ENCODE assay signal across 15 cellular contexts in the genomic region with DNA sequence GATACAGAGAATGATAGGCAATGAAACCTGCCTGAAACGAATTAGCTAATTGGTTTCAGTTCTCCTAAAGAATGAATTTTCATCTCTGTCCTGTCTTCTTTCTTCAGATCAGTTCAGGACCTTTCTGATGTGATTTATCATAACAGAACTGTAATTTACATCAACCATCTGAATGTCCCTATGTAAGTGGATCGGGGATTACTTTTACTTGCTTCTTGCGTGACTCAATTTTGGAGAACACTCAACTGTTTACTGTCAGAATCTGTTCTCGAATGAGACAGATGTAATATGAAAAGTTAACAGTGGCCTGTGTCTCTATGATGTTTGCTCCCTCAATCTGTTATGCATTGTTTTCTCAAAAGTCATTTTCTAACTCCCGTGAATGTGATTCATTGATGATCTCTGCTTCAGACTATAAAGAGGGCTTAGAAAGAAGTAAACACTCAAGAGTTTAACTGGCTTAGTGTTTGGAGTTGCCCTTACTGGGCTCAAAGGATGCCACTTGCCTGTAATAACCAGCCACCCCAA.
DNase-seq lines count a peak whose midpoint lies in the region; ATAC-seq, FAIRE-seq and TF ChIP-seq lines count a peak whose summit lies in the region.
"Had no signal": no experiment of that assay in that cellular context is flagged by ENCODE, and none has a peak within 500 bp of the region (broad histone marks: within the 10 kb centered on the region; RNA-seq: fewer than 3 reads in every experiment).

No MANE protein-coding gene starts in this region.

- no peak overlapping the region for H3K4me3 ChIP-seq in bronchial epithelial cell (ENCODE audit: low read depth, low read length)
- H3K4me3 ChIP-seq: testis had no signal

- H3K36me3 Mint-ChIP-seq in activated T-cell treated with anti-CD3 and anti-CD28 coated beads, Interleukin-2, amount 50 U/mL, for 72 hours (ENCODE audit: insufficient read depth in 2 of 2), result peaks cover 6 to 10% of the 10 kb centered on the region in 2 donors
- H3K36me3 Mint-ChIP-seq: activated naive CD4-positive, alpha-beta T cell treated with anti-CD3 and anti-CD28 coated beads, Interleukin-2, amount 10 ng/mL, durations not matched to agents 7 days and 5 days had no signal

- peak in 1 of 2 donors; percentile 9 for DNase-seq in activated T-cell treated with anti-CD3 and anti-CD28 coated beads, Interleukin-2, amount 50 U/mL, for 72 hours
- DNase-seq in activated T-cell treated with anti-CD3 and anti-CD28 coated beads, Interleukin-2, amount 50 U/mL, for 48 hours, result no peak
- DNase-seq in bronchial epithelial cell (ENCODE audit: low read depth) (peak; percentile 32), NCI-H226 (no peak)
- no peak for DNase-seq in stimulated activated CD4-positive, alpha-beta T cell treated with anti-CD3 and anti-CD28 coated beads, Interleukin-4, amount 100 ng/mL, for 4 hours
- DNase-seq: activated naive CD4-positive, alpha-beta T cell treated with anti-CD3 and anti-CD28 coated beads, Interleukin-2, amount 10 ng/mL, durations not matched to agents 7 days and 5 days; Calu3; effector CD8-positive, alpha-beta T cell; occipital lobe; SHP77 treated with DMSO at 0.1 percent for 48 hours; testis had no signal

- H3K36me3 ChIP-seq in bronchial epithelial cell (ENCODE audit: control insufficient read depth, insufficient read depth, low read length), result no peaks in the 10 kb centered on the region

- peaks cover 3 to 10% of the 10 kb centered on the region in 2 donors for H3K9me3 Mint-ChIP-seq in activated T-cell treated with anti-CD3 and anti-CD28 coated beads, Interleukin-2, amount 50 U/mL, for 72 hours

- peaks cover 17% of the 10 kb centered on the region for H3K27me3 Mint-ChIP-seq in activated T-cell treated with anti-CD3 and anti-CD28 coated beads, Interleukin-2, amount 50 U/mL, for 72 hours (ENCODE audit: low read depth)

- no peak for TF ChIP-seq CTCF in bronchial epithelial cell (IDR thresholded peaks at IDR 0.05; ENCODE audit: insufficient read depth, low read length, severe bottlenecking)

- ATAC-seq in activated T-cell treated with anti-CD3 and anti-CD28 coated beads, Interleukin-2, amount 50 U/mL, for 72 hours (replicated peaks in 1 of 2), result peak; percentile 87 to 92
- peak; percentile 58 for ATAC-seq in HG02759 (IDR thresholded peaks at IDR 0.05; ENCODE audit: unreplicated experiment)
- no peak for ATAC-seq in GM21737 (IDR thresholded peaks at IDR 0.05; ENCODE audit: unreplicated experiment)
- ATAC-seq in GM21390 (IDR thresholded peaks at IDR 0.05; ENCODE audit: unreplicated experiment), result no peak

- H3K4me3 Mint-ChIP-seq in activated T-cell treated with anti-CD3 and anti-CD28 coated beads, Interleukin-2, amount 50 U/mL, for 72 hours, result peak overlapping the region; percentile 29 to 81
- H3K4me3 Mint-ChIP-seq: activated naive CD4-positive, alpha-beta T cell treated with anti-CD3 and anti-CD28 coated beads, Interleukin-2, amount 10 ng/mL, durations not matched to agents 7 days and 5 days had no signal

- H3K4me1 Mint-ChIP-seq in activated T-cell treated with anti-CD3 and anti-CD28 coated beads, Interleukin-2, amount 50 U/mL, for 72 hours (ENCODE audit: low read depth), result no peaks in the 10 kb centered on the region
- H3K4me1 Mint-ChIP-seq: activated naive CD4-positive, alpha-beta T cell treated with anti-CD3 and anti-CD28 coated beads, Interleukin-2, amount 10 ng/mL, durations not matched to agents 7 days and 5 days had no signal

- no peaks in the 10 kb centered on the region for H3K27me3 ChIP-seq in bronchial epithelial cell (ENCODE audit: control insufficient read depth, insufficient read depth, low read length)
- H3K27me3 ChIP-seq: testis had no signal

- peak; percentile 7 for FAIRE-seq in bronchial epithelial cell (lab: Jason Lieb, UNC)
- FAIRE-seq: frontal cortex had no signal

- H3K27ac Mint-ChIP-seq in activated T-cell treated with anti-CD3 and anti-CD28 coated beads, Interleukin-2, amount 50 U/mL, for 72 hours, result peak overlapping the region; percentile 92
- H3K27ac Mint-ChIP-seq: activated naive CD4-positive, alpha-beta T cell treated with anti-CD3 and anti-CD28 coated beads, Interleukin-2, amount 10 ng/mL, durations not matched to agents 7 days and 5 days had no signal

Comparison
In these comparisons a context has a peak if more than half of its experiments do, and no peak if none do; other contexts are left out.
1. ATAC-seq: peak in activated T-cell treated with anti-CD3 and anti-CD28 coated beads, Interleukin-2, amount 50 U/mL, for 72 hours (2 of 2) and HG02759 (single experiment); none in GM21737 (single experiment) and GM21390 (single experiment).